ENCODE assay signal across 32 cellular contexts in genomic region chr11:42870480-42870879, GRCh38.
"Had no signal": no experiment of that assay in that cellular context is flagged by ENCODE, and none has a peak within 500 bp of the region (broad histone marks: within the 10 kb centered on the region; RNA-seq: fewer than 3 reads in every experiment).

No MANE protein-coding gene starts in this region.

- DNase-seq: activated B cell treated with CpG ODN at 0.5 μM for 24 hours; activated CD4-positive, alpha-beta memory T cell treated with anti-CD3 and anti-CD28 coated beads for 36 hours; activated CD4-positive, alpha-beta T cell treated with anti-CD3 and anti-CD28 coated beads for 4 hours; activated CD4-positive, alpha-beta T cell treated with anti-CD3 and anti-CD28 coated beads, Interleukin-2, amount 10 ng/mL, durations not matched to agents 24 days and 14 days; activated CD4-positive, alpha-beta T cell treated with anti-CD3 and anti-CD28 coated beads, Interleukin-2, amount 50 U/mL, for 1 hour; activated CD4-positive, alpha-beta T cell treated with anti-CD3 and anti-CD28 coated beads, Interleukin-2, amount 50 U/mL, for 4 hours; activated CD4-positive, CD25-positive, alpha-beta regulatory T cell treated with anti-CD3 and anti-CD28 coated beads, Interleukin-2, amount 50 U/mL, for 72 hours; activated CD8-positive, alpha-beta memory T cell treated with anti-CD3 and anti-CD28 coated beads, Interleukin-2, amount 50 U/mL, for 4 hours; activated CD8-positive, alpha-beta T cell treated with anti-CD3 and anti-CD28 coated beads for 36 hours; activated effector memory CD4-positive, alpha-beta T cell treated with Interleukin-2 at 50 U/mL for 16 hours; activated gamma-delta T cell; activated naive CD4-positive, alpha-beta T cell treated with anti-CD3 and anti-CD28 coated beads for 36 hours; activated naive CD4-positive, alpha-beta T cell treated with anti-CD3 and anti-CD28 coated beads, Interleukin-2, amount 50 U/mL, for 16 hours; activated naive CD8-positive, alpha-beta T cell treated with anti-CD3 and anti-CD28 coated beads for 36 hours; activated T-cell treated with anti-CD3 and anti-CD28 coated beads for 4 hours; activated T-cell treated with anti-CD3 and anti-CD28 coated beads, Interleukin-2, amount 50 U/mL, for 1 hour; activated T-cell treated with anti-CD3 and anti-CD28 coated beads, Interleukin-2, amount 50 U/mL, for 4 hours; adrenal gland; amniotic stem cell; aorta; body of pancreas; brain microvascular endothelial cell; central memory CD4-positive, alpha-beta T cell; cerebellar nuclear complex; T-helper 2 cell; T-helper 9 cell had no signal

- H3K4me3 ChIP-seq: adrenal gland, body of pancreas, breast epithelium had no signal

- H3K36me3 Mint-ChIP-seq: activated CD4-positive, alpha-beta memory T cell treated with anti-CD3 and anti-CD28 coated beads for 36 hours had no signal

- H3K27me3 ChIP-seq: adrenal gland, body of pancreas, brain microvascular endothelial cell, breast epithelium had no signal

- H3K27ac ChIP-seq: adrenal gland, body of pancreas, brain microvascular endothelial cell, breast epithelium, VCaP had no signal

- H3K4me1 ChIP-seq: adrenal gland, body of pancreas, breast epithelium had no signal

- H3K36me3 ChIP-seq: adrenal gland, brain microvascular endothelial cell, breast epithelium had no signal

- H3K4me1 Mint-ChIP-seq: activated B cell treated with CpG ODN at 0.5 μM for 24 hours; activated CD4-positive, alpha-beta T cell treated with anti-CD3 and anti-CD28 coated beads, Interleukin-2, amount 10 ng/mL, durations not matched to agents 24 days and 14 days; activated naive CD8-positive, alpha-beta T cell treated with anti-CD3 and anti-CD28 coated beads for 36 hours had no signal

- H3K9me3 ChIP-seq: adrenal gland, body of pancreas had no signal

- H3K27ac Mint-ChIP-seq: activated B cell treated with CpG ODN at 0.5 μM for 24 hours; activated CD4-positive, alpha-beta memory T cell treated with anti-CD3 and anti-CD28 coated beads for 36 hours; activated CD4-positive, alpha-beta T cell treated with anti-CD3 and anti-CD28 coated beads, Interleukin-2, amount 10 ng/mL, durations not matched to agents 24 days and 14 days; activated CD8-positive, alpha-beta T cell treated with anti-CD3 and anti-CD28 coated beads for 36 hours; activated naive CD4-positive, alpha-beta T cell treated with anti-CD3 and anti-CD28 coated beads for 36 hours; activated naive CD4-positive, alpha-beta T cell treated with anti-CD3 and anti-CD28 coated beads, Interleukin-2, amount 50 U/mL, for 72 hours; activated naive CD8-positive, alpha-beta T cell treated with anti-CD3 and anti-CD28 coated beads for 36 hours; activated T-helper 2 cell treated with anti-CD3 and anti-CD28 coated beads, Interferon-gamma antibody, Interleukin-2, Interleukin-4, amounts not matched to agents 10 μg/mL and 5 μg/mL and 100 μg/mL, durations not matched to agents 14 hours and 24 hours and 36 hours; T-helper 1 cell treated with Interleukin-12 subunit alpha and Interleukin-12 subunit beta and Interleukin-4 antibody, amounts not matched to agents 30 μg/mL and 1 μg/mL, for 36 hours; T-helper 2 cell treated with Interferon-gamma antibody and Interleukin-4, amounts not matched to agents 5 μg/mL and 100 μg/mL, for 36 hours had no signal

- H3K4me3 Mint-ChIP-seq: activated B cell treated with CpG ODN at 0.5 μM for 24 hours; activated CD4-positive, alpha-beta memory T cell treated with anti-CD3 and anti-CD28 coated beads for 36 hours; activated CD4-positive, alpha-beta T cell treated with anti-CD3 and anti-CD28 coated beads, Interleukin-2, amount 10 ng/mL, durations not matched to agents 24 days and 14 days; activated CD8-positive, alpha-beta T cell treated with anti-CD3 and anti-CD28 coated beads for 36 hours; activated naive CD4-positive, alpha-beta T cell treated with anti-CD3 and anti-CD28 coated beads for 36 hours; activated naive CD8-positive, alpha-beta T cell treated with anti-CD3 and anti-CD28 coated beads for 36 hours; activated T-cell treated with anti-CD3 and anti-CD28 coated beads, Interleukin-2, amount 50 U/mL, for 4 hours; T-helper 1 cell treated with Interleukin-12 subunit alpha and Interleukin-12 subunit beta and Interleukin-4 antibody, amounts not matched to agents 30 μg/mL and 1 μg/mL, for 36 hours; T-helper 2 cell treated with Interferon-gamma antibody and Interleukin-4, amounts not matched to agents 5 μg/mL and 100 μg/mL, for 36 hours had no signal

- ATAC-seq: activated CD8-positive, alpha-beta T cell treated with anti-CD3 and anti-CD28 coated beads for 36 hours; activated naive CD4-positive, alpha-beta T cell treated with anti-CD3 and anti-CD28 coated beads, Interleukin-2, amount 50 U/mL, for 72 hours; activated T-cell treated with anti-CD3 and anti-CD28 coated beads, Interleukin-2, amount 50 U/mL, for 4 hours; body of pancreas had no signal
